ENCODE assay signal across 18 cellular contexts in the genomic region with DNA sequence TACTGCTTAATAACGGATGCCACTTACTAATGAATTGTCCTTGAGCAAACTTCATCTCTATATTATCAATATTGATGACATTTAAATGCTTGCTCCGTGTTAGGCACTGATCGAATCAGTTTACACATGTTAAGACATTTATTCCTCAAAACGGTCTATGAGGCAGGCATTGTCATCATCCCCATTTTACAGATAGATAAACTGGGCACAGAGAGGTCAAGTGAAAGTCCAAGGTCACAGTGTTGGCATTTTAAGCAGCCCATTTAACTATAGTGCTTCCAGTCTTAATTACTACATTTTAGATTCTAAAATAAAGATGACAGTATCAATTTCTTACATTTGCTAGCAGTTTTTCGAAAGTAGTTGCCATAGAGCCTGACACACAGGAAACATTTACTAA. TPM values are rescaled to one million over a fixed set of nuclear protein-coding genes. Genes with fewer than 3 reads are reported as not detected.
"Had no signal": no experiment of that assay in that cellular context is flagged by ENCODE, and none has a peak within 500 bp of the region (broad histone marks: within the 10 kb centered on the region; RNA-seq: fewer than 3 reads in every experiment).

No MANE protein-coding gene starts in this region.

- DNase-seq: activated naive CD4-positive, alpha-beta T cell; activated T-cell treated with anti-CD3 and anti-CD28 coated beads, Interleukin-2, amount 50 U/mL, for 1 hour; amniotic stem cell; effector CD8-positive, alpha-beta T cell; heart left ventricle; left ventricle myocardium superior; mammary epithelial cell; midbrain; nucleus accumbens; retina; spleen; stimulated activated CD4-positive, alpha-beta T cell treated with anti-CD3 and anti-CD28 coated beads, Interleukin-4, amount 100 ng/mL, for 1 hour; stimulated activated naive CD4-positive, alpha-beta T cell treated with Interleukin-2 at 50 U/mL for 16 hours; substantia nigra; T1000 had no signal

- H3K4me3 ChIP-seq: cardiac muscle cell, spleen had no signal

- H3K27ac ChIP-seq: cardiac muscle cell had no signal

- H3K36me3 ChIP-seq: cardiac muscle cell, heart left ventricle, spleen, tibial nerve had no signal

- H3K9me3 ChIP-seq: heart left ventricle, spleen, tibial nerve had no signal

- H3K27me3 ChIP-seq: cardiac muscle cell, heart left ventricle, spleen, tibial nerve had no signal

RNA-seq across cellular contexts. Expression of gene ABI3BP, which starts 1.0 kb away (rescaled TPM):
- polyA plus RNA-seq: neural cell had no signal
